ENCODE assay signal across 13 cellular contexts in genomic region chr16:4882261-4882632, GRCh38. TPM values are rescaled to one million over a fixed set of nuclear protein-coding genes. Genes with fewer than 3 reads are reported as not detected.
DNase-seq lines count a peak whose midpoint lies in the region; ATAC-seq, FAIRE-seq and TF ChIP-seq lines count a peak whose summit lies in the region.
"Had no signal": no experiment of that assay in that cellular context is flagged by ENCODE, and none has a peak within 500 bp of the region (broad histone marks: within the 10 kb centered on the region; RNA-seq: fewer than 3 reads in every experiment).

No MANE protein-coding gene starts in this region.

- H3K36me3 ChIP-seq in PC-9 (ENCODE audit: low read depth) (peaks cover 55% of the 10 kb centered on the region), endothelial cell of umbilical vein (ENCODE audit: control insufficient read depth in 2 of 2, extremely low read depth in 1 of 2, insufficient read depth in 2 of 2, low read length in 2 of 2) (peaks cover 24 to 75% of the 10 kb centered on the region in 2 experiments), ovary (no peaks in the 10 kb centered on the region)

- BruUV-seq in PC-9 (replicated peaks; lab: Mats Ljungman, UMichigan) (no TSS peak), endothelial cell of umbilical vein (replicated peaks; lab: Mats Ljungman, UMichigan) (no TSS peak)

- peaks cover 62% of the 10 kb centered on the region for H3F3A ChIP-seq in PC-9 (ENCODE audit: insufficient read depth, low read depth)

- DNase-seq in NCI-H2196 (lab: John Stamatoyannopoulos, UW; ENCODE audit: unreplicated experiment) (peak; percentile 45), NCI-H2196 treated with DMSO at 0.1 percent for 48 hours (lab: John Stamatoyannopoulos, UW; ENCODE audit: unreplicated experiment) (no peak), PC-9 (no peak), endothelial cell of umbilical vein (ENCODE audit: low read depth, low spot score) (peak; percentile 21), ovary (peak in 3 of 5 donors; percentile 53 to 59 (median 56)), SKM-1 (lab: John Stamatoyannopoulos, UW; ENCODE audit: unreplicated experiment) (no peak)
- DNase-seq: activated T-cell treated with anti-CD3 and anti-CD28 coated beads, Interleukin-2, amount 50 U/mL, for 1 hour; spleen had no signal

- no peaks in the 10 kb centered on the region for H3K9me1 ChIP-seq in endothelial cell of umbilical vein (replicated peaks; ENCODE audit: control insufficient read depth, extremely low read depth, insufficient read depth, low read length)

- no peaks in the 10 kb centered on the region for H3K27me3 ChIP-seq in PC-9 (ENCODE audit: insufficient read depth, low read depth)
- H3K27me3 ChIP-seq in endothelial cell of umbilical vein (ENCODE audit: control insufficient read depth in 2 of 2, insufficient read depth in 2 of 2, low read length in 2 of 2) = no peaks in the 10 kb centered on the region
- H3K27me3 ChIP-seq in ovary = no peaks in the 10 kb centered on the region
- H3K27me3 ChIP-seq: spleen, upper lobe of left lung had no signal

- H3K79me2 ChIP-seq in PC-9 (ENCODE audit: low read depth) (no peaks in the 10 kb centered on the region), endothelial cell of umbilical vein (ENCODE audit: control insufficient read depth, insufficient read depth, low read length) (no peaks in the 10 kb centered on the region)

- H3K4me3 ChIP-seq in PC-9 (no peak overlapping the region), endothelial cell of umbilical vein (replicated peaks in 1 of 3; ENCODE audit: insufficient read depth in 1 of 3, low read depth in 1 of 3, low read length in 3 of 3) (no peak overlapping the region), ovary (no peak overlapping the region)
- H3K4me3 ChIP-seq: A549, spleen, upper lobe of left lung had no signal

- no peak for TF ChIP-seq POLR2A in endothelial cell of umbilical vein (IDR thresholded peaks at IDR 0.05; ENCODE audit: low read depth, low read length)
- TF ChIP-seq POLR2A in ovary (IDR thresholded peaks at IDR 0.05) = no peak

- dilution Hi-C loops in endothelial cell of umbilical vein (cut with MboI; ENCODE audit: extremely low pct_ligation_motif_present, low sequenced_read_pairs) = no loop called here

- POLR2A ChIA-PET in PC-9 (lab: Charles Lee; ENCODE audit: unreplicated experiment) (no interaction called here), endothelial cell of umbilical vein (lab: Charles Lee) (no interaction called here)

- H2AFZ ChIP-seq in PC-9 (no peak overlapping the region), endothelial cell of umbilical vein (ENCODE audit: low read depth, low read length) (no peak overlapping the region)

- ATAC-seq in GM19324 (IDR thresholded peaks at IDR 0.05; ENCODE audit: low FRiP score, unreplicated experiment) = no peak
- ATAC-seq in GM19452 (IDR thresholded peaks at IDR 0.05; ENCODE audit: unreplicated experiment) = no peak
- ATAC-seq: A549, WTC11 had no signal

- no peak for FAIRE-seq in endothelial cell of umbilical vein (lab: Jason Lieb, UNC)
- FAIRE-seq: A549 had no signal

- peaks cover 29% of the 10 kb centered on the region for H3K4me1 ChIP-seq in PC-9 (replicated peaks; ENCODE audit: insufficient read depth)
- no peaks in the 10 kb centered on the region for H3K4me1 ChIP-seq in endothelial cell of umbilical vein (ENCODE audit: control insufficient read depth, extremely low read depth, insufficient read depth, low read length)
- peaks cover 7% of the 10 kb centered on the region for H3K4me1 ChIP-seq in ovary (ENCODE audit: insufficient read depth)
- H3K4me1 ChIP-seq: A549 had no signal

- intact Hi-C loops in PC-9 (cut with micrococcal nuclease; ENCODE audit: unreplicated experiment) = loop anchor here (1.0 to 2.0 kb wide), 6 partner anchors 31 to 75 kb away; partner anchors contain the start of genes GLYR1, PPL and UBN1
- intact Hi-C loops in endothelial cell of umbilical vein (cut with micrococcal nuclease) = no loop called here
- intact Hi-C loops in ovary (cut with DNase I) = no loop called here

- CTCF ChIA-PET in PC-9 (lab: Charles Lee) (no interaction called here), endothelial cell of umbilical vein (lab: Charles Lee) (no interaction called here)

- no peaks in the 10 kb centered on the region for H3K9me3 ChIP-seq in PC-9 (ENCODE audit: insufficient read depth, low read depth)
- H3K9me3 ChIP-seq in endothelial cell of umbilical vein (replicated peaks; ENCODE audit: control insufficient read depth, insufficient read depth, low read length) = no peaks in the 10 kb centered on the region
- no peaks in the 10 kb centered on the region for H3K9me3 ChIP-seq in ovary
- H3K9me3 ChIP-seq: A549, spleen, upper lobe of left lung had no signal

- WGBS in ovary, 3 donors = 9 to 21% (median 12%) methylated on average over 4 of the region's 4 CpGs

- no peak for TF ChIP-seq EP300 in ovary (IDR thresholded peaks at IDR 0.05)

- no peak for TF ChIP-seq CTCF in PC-9 (conservative IDR thresholded peaks at IDR 0.05)
- TF ChIP-seq CTCF in endothelial cell of umbilical vein (IDR thresholded peaks at IDR 0.05; ENCODE audit: extremely low read depth in 1 of 2, insufficient read depth in 1 of 2, low read depth in 1 of 2, low read length in 2 of 2) = no peak
- TF ChIP-seq CTCF in ovary (IDR thresholded peaks at IDR 0.05) = no peak

- H3K9me2 ChIP-seq in PC-9 (ENCODE audit: insufficient read depth) = no peaks in the 10 kb centered on the region

- H3K4me2 ChIP-seq in PC-9 (peak overlapping the region; percentile 34; the same call in 1 of the 2 replicates), endothelial cell of umbilical vein (ENCODE audit: insufficient read depth, low read length) (no peak overlapping the region)
- H3K4me2 ChIP-seq: A549 had no signal

- no peak overlapping the region for H3K9ac ChIP-seq in endothelial cell of umbilical vein (replicated peaks; ENCODE audit: extremely low read depth, insufficient read depth, low read length)

- H3K27ac ChIP-seq in PC-9 (peak overlapping the region; percentile 53), endothelial cell of umbilical vein (ENCODE audit: insufficient read depth, low read depth, low read length) (no peak overlapping the region), ovary (no peak overlapping the region)
- H3K27ac ChIP-seq: A549, spleen had no signal

- H4K20me1 ChIP-seq in PC-9 (ENCODE audit: insufficient read depth) (peaks cover 47% of the 10 kb centered on the region), endothelial cell of umbilical vein (replicated peaks; ENCODE audit: control insufficient read depth, extremely low read depth, insufficient read depth, low read length) (no peaks in the 10 kb centered on the region)

TF ChIP-seq in endothelial cell of umbilical vein, 7 proteins besides CTCF, POLR2A, EP300 and RAD21:
- no peak for TF ChIP-seq POLR2AphosphoS5 (IDR thresholded peaks at IDR 0.05; ENCODE audit: insufficient read depth, low read depth, low read length)
- no peak for TF ChIP-seq JUN (IDR thresholded peaks at IDR 0.05; ENCODE audit: borderline replicate concordance, insufficient read depth, insufficient read length, low read depth)
- TF ChIP-seq GATA2 (IDR thresholded peaks at IDR 0.05; ENCODE audit: insufficient read depth, insufficient read length, low read depth, low read length) = no peak
- no peak for TF ChIP-seq EZH2 (IDR thresholded peaks at IDR 0.05; ENCODE audit: borderline replicate concordance, low read depth, low read length, severe bottlenecking)
- no peak for TF ChIP-seq MYC (IDR thresholded peaks at IDR 0.05; ENCODE audit: low read depth, low read length)
- TF ChIP-seq MAX (IDR thresholded peaks at IDR 0.05; ENCODE audit: insufficient read depth, insufficient read length) = no peak
- TF ChIP-seq FOS (IDR thresholded peaks at IDR 0.05; ENCODE audit: borderline replicate concordance, insufficient read depth, low read length) = no peak

RNA-seq across cellular contexts. Expression of gene UBN1, which starts 35.0 kb away (rescaled TPM):
- 42.7 and 44.1 TPM in 2 replicates for total RNA-seq in PC-9 (2021)
- total RNA-seq in endothelial cell of umbilical vein = 44.8 and 45.3 TPM in 2 replicates
- 23.9 and 26.0 TPM in 2 replicates for polyA plus RNA-seq in endothelial cell of umbilical vein
- 20.3 and 20.4 TPM in 2 replicates for polyA plus RNA-seq in endothelial cell of umbilical vein (2011; cell fraction: cytosol; rRNA removed)
- polyA plus RNA-seq in endothelial cell of umbilical vein (2011; cell fraction: nucleus; rRNA removed) = 73.9 and 78.8 TPM in 2 replicates
- polyA plus RNA-seq in endothelial cell of umbilical vein (2012) = 29.3 and 34.6 TPM in 2 replicates
- 63.4 and 64.5 TPM in 2 replicates for polyA minus RNA-seq in endothelial cell of umbilical vein
- polyA minus RNA-seq in endothelial cell of umbilical vein (2011; cell fraction: cytosol; rRNA and poly(A)+ RNA removed) = 14.4 TPM
- 35.7 and 52.7 TPM in 2 replicates for polyA minus RNA-seq in endothelial cell of umbilical vein (2011; cell fraction: nucleus; rRNA and poly(A)+ RNA removed)
- total RNA-seq in ovary = 10 to 100 TPM; 16.1 to 41.3 (median 27.3) TPM
- 10 to 100 TPM; 14.5 to 17.9 TPM for polyA plus RNA-seq in ovary

RNA-seq across cellular contexts. Expression of gene GLYR1, which starts 35.2 kb away (rescaled TPM):
- total RNA-seq in PC-9 (2021) = 97.5 and 135 TPM in 2 replicates
- total RNA-seq in endothelial cell of umbilical vein = 107 TPM in 2 replicates
- 44.0 and 47.9 TPM in 2 replicates for polyA plus RNA-seq in endothelial cell of umbilical vein
- polyA plus RNA-seq in endothelial cell of umbilical vein (2011; cell fraction: cytosol; rRNA removed) = 45.3 and 47.5 TPM in 2 replicates
- 78.0 and 84.2 TPM in 2 replicates for polyA plus RNA-seq in endothelial cell of umbilical vein (2011; cell fraction: nucleus; rRNA removed)
- 58.2 and 59.2 TPM in 2 replicates for polyA plus RNA-seq in endothelial cell of umbilical vein (2012)
- 53.6 and 70.3 TPM in 2 replicates for polyA minus RNA-seq in endothelial cell of umbilical vein
- 16.6 TPM for polyA minus RNA-seq in endothelial cell of umbilical vein (2011; cell fraction: cytosol; rRNA and poly(A)+ RNA removed)
- 39.9 and 41.7 TPM in 2 replicates for polyA minus RNA-seq in endothelial cell of umbilical vein (2011; cell fraction: nucleus; rRNA and poly(A)+ RNA removed)
- 10 to 100 TPM; 30.3 to 79.5 (median 69.7) TPM for total RNA-seq in ovary
- polyA plus RNA-seq in ovary = 10 to 100 TPM; 36.9 to 77.1 TPM

RNA-seq across cellular contexts. Expression of gene PPL, which starts 54.7 kb away (rescaled TPM):
- total RNA-seq in PC-9 (2021) = 184 and 187 TPM in 2 replicates
- total RNA-seq in endothelial cell of umbilical vein = 0.05 and 0.20 TPM in 2 replicates
- 0.03 and 0.07 TPM in 2 replicates for polyA plus RNA-seq in endothelial cell of umbilical vein
- 0.04 and 0.05 TPM in 2 replicates for polyA plus RNA-seq in endothelial cell of umbilical vein (2011; cell fraction: cytosol; rRNA removed)
- 0.07 and 0.14 TPM in 2 replicates for polyA plus RNA-seq in endothelial cell of umbilical vein (2011; cell fraction: nucleus; rRNA removed)
- 0.07 and 0.16 TPM in 2 replicates for polyA plus RNA-seq in endothelial cell of umbilical vein (2012)
- polyA minus RNA-seq in endothelial cell of umbilical vein = 0.06 and 0.27 TPM in 2 replicates
- polyA minus RNA-seq in endothelial cell of umbilical vein (2011; cell fraction: cytosol; rRNA and poly(A)+ RNA removed) = 8.9 TPM
- polyA minus RNA-seq in endothelial cell of umbilical vein (2011; cell fraction: nucleus; rRNA and poly(A)+ RNA removed) = 0.10 TPM in 2 replicates
- total RNA-seq in ovary = 10 to 100 TPM in 4 of 7 donors, 1 to 10 TPM in 3; 6.9 to 37.8 (median 17.4) TPM
- 1 to 10 TPM; 4.2 to 5.3 TPM for polyA plus RNA-seq in ovary

Comparison
In these comparisons a context has a peak if more than half of its experiments do, and no peak if none do; other contexts are left out.
1. DNase-seq: peak in NCI-H2196 (single experiment), endothelial cell of umbilical vein (single experiment) and ovary (3 of 5); none in NCI-H2196 treated with DMSO at 0.1 percent for 48 hours (single experiment), PC-9 (0 of 2) and SKM-1 (single experiment).